In genomic region chr17:6456914-6457687, GRCh38 we compare ENCODE assay signal across 1 cellular context.
A peak's percentile ranks its signal among the peaks of the same experiment; 100 is the strongest.
TF ChIP-seq lines count a peak whose summit lies in the region.

No MANE protein-coding gene starts in this region.

TF ChIP-seq in K562, 482 proteins besides CTCF, POLR2A, EP300 and RAD21 (continued from another document):
- peak; percentile 68 for TF ChIP-seq ZNF740 (CRISPR knock-in tag; IDR thresholded peaks at IDR 0.05)
- TF ChIP-seq ZNF740 (tag; IDR thresholded peaks at IDR 0.05): peak in 1 of 2 experiments; percentile 70; a peak in 2 of 4 replicates
- peak; percentile 28; the same call in 1 of the 2 replicates for TF ChIP-seq PKNOX1 (IDR thresholded peaks at IDR 0.05)
- peak; percentile 52; the same call in 1 of the 2 replicates for TF ChIP-seq JUN (IDR thresholded peaks at IDR 0.05; ENCODE audit: borderline replicate concordance, low read depth, low read length)
- no peak for TF ChIP-seq JUN (CRISPR knock-in tag; IDR thresholded peaks at IDR 0.05; ENCODE audit: borderline replicate concordance)
- TF ChIP-seq MAFG (tag; conservative IDR thresholded peaks at IDR 0.05): peak; percentile 55
- no peak for TF ChIP-seq KLF6 (CRISPR knock-in tag; IDR thresholded peaks at IDR 0.05; ENCODE audit: borderline replicate concordance)
- peak in 1 of 2 experiments; percentile 26; a peak in 1 of 4 replicates for TF ChIP-seq NRF1 (conservative IDR thresholded peaks at IDR 0.05 in 1 of 2, IDR thresholded peaks at IDR 0.05 in 1 of 2)
- TF ChIP-seq HES1 (IDR thresholded peaks at IDR 0.05; ENCODE audit: low read depth): no peak
- TF ChIP-seq KHSRP (IDR thresholded peaks at IDR 0.05): no peak
- TF ChIP-seq FOSL1 (tag; conservative IDR thresholded peaks at IDR 0.05): peak; percentile 81
- peak; percentile 73 for TF ChIP-seq C11orf30 (IDR thresholded peaks at IDR 0.05; ENCODE audit: low read depth)
- 0 out of 2 replicates have a peak, but pooled peaks have one; percentile 42 for TF ChIP-seq MEF2D (tag; conservative IDR thresholded peaks at IDR 0.05; ENCODE audit: low read depth)
- no peak for TF ChIP-seq NR3C1 (CRISPR knock-in tag; IDR thresholded peaks at IDR 0.05)
- TF ChIP-seq ZBTB49 (CRISPR knock-in tag; IDR thresholded peaks at IDR 0.05; ENCODE audit: borderline replicate concordance): no peak
- peak; percentile 86 for TF ChIP-seq ESRRA (IDR thresholded peaks at IDR 0.05; ENCODE audit: borderline replicate concordance, low read depth)
- no peak for TF ChIP-seq HINFP (tag; conservative IDR thresholded peaks at IDR 0.05; ENCODE audit: low read depth)
- TF ChIP-seq ZC3H4 (CRISPR knock-in tag; IDR thresholded peaks at IDR 0.05; ENCODE audit: borderline replicate concordance): no peak
- no peak for TF ChIP-seq ZNF696 (CRISPR knock-in tag; conservative IDR thresholded peaks at IDR 0.05)
- peak; percentile 20; the same call in 1 of the 2 replicates for TF ChIP-seq CBFA2T3 (IDR thresholded peaks at IDR 0.05)
- peak; percentile 90 for TF ChIP-seq JUND (IDR thresholded peaks at IDR 0.05; ENCODE audit: borderline replicate concordance, low read depth, low read length)
- peak; percentile 90; the same call in 2 of the 3 replicates for TF ChIP-seq JUND (tag; IDR thresholded peaks at IDR 0.05; ENCODE audit: borderline replicate concordance, low read depth, low read length)
- TF ChIP-seq ZNF24 (IDR thresholded peaks at IDR 0.05): peak; percentile 93
- TF ChIP-seq ZNF316 (IDR thresholded peaks at IDR 0.05): peak; percentile 32
- peak; percentile 55; the same call in 1 of the 2 replicates for TF ChIP-seq STAT5A (IDR thresholded peaks at IDR 0.05; ENCODE audit: borderline replicate concordance, low read length)
- TF ChIP-seq SMARCA4 (IDR thresholded peaks at IDR 0.05): peak; percentile 58
- TF ChIP-seq KDM1A (IDR thresholded peaks at IDR 0.05): 0 out of 4 replicates have a peak, but pooled peaks of 1 of the 2 experiments have one; percentile 20
